ENCODE assay signal across 28 cellular contexts in genomic region chrX:69021095-69021494, GRCh38.
DNase-seq lines count a peak whose midpoint lies in the region; ATAC-seq and TF ChIP-seq lines count a peak whose summit lies in the region.
"Had no signal": no experiment of that assay in that cellular context is flagged by ENCODE, and none has a peak within 500 bp of the region (broad histone marks: within the 10 kb centered on the region; RNA-seq: fewer than 3 reads in every experiment).

No MANE protein-coding gene starts in this region.

- peaks cover 2% of the 10 kb centered on the region for H3K4me1 Mint-ChIP-seq in endodermal cell
- H3K4me1 Mint-ChIP-seq: activated CD4-positive, alpha-beta memory T cell treated with anti-CD3 and anti-CD28 coated beads, Interleukin-2, amount 10 ng/mL, durations not matched to agents 7 days and 5 days; activated naive CD4-positive, alpha-beta T cell treated with anti-CD3 and anti-CD28 coated beads, Interleukin-2, amount 50 U/mL, for 24 hours had no signal

- no peak overlapping the region for H3K4me3 Mint-ChIP-seq in endodermal cell
- H3K4me3 Mint-ChIP-seq: activated CD4-positive, alpha-beta memory T cell treated with anti-CD3 and anti-CD28 coated beads, Interleukin-2, amount 10 ng/mL, durations not matched to agents 7 days and 5 days; activated naive CD4-positive, alpha-beta T cell treated with anti-CD3 and anti-CD28 coated beads, Interleukin-2, amount 50 U/mL, for 24 hours; HFFc6; naive thymus-derived CD8-positive, alpha-beta T cell; T-helper 1 cell treated with Interleukin-12 subunit alpha and Interleukin-12 subunit beta and Interleukin-4 antibody, amounts not matched to agents 30 μg/mL and 1 μg/mL, for 36 hours had no signal

- intact Hi-C loops in vagina (cut with DNase I) (no loop called here), upper lobe of right lung (cut with DNase I) (no loop called here)

- H3K36me3 ChIP-seq in endodermal cell (ENCODE audit: control insufficient read depth, insufficient read depth, low read length) = no peaks in the 10 kb centered on the region
- H3K36me3 ChIP-seq in vagina = no peaks in the 10 kb centered on the region
- H3K36me3 ChIP-seq in SJCRH30 = no peaks in the 10 kb centered on the region
- no peaks in the 10 kb centered on the region for H3K36me3 ChIP-seq in upper lobe of right lung
- H3K36me3 ChIP-seq: pancreas, Peyer's patch, SJSA1, stomach, thyroid gland had no signal

- no peaks in the 10 kb centered on the region for H3K4me1 ChIP-seq in endodermal cell (ENCODE audit: control insufficient read depth, insufficient read depth, low read length)
- H3K4me1 ChIP-seq in vagina = peaks cover 5% of the 10 kb centered on the region
- no peaks in the 10 kb centered on the region for H3K4me1 ChIP-seq in SJCRH30
- peaks cover 9% of the 10 kb centered on the region for H3K4me1 ChIP-seq in upper lobe of right lung
- H3K4me1 ChIP-seq: pancreas, Peyer's patch, SJSA1 had no signal

- H3K9me3 ChIP-seq in endodermal cell (ENCODE audit: control insufficient read depth, low read length) (no peaks in the 10 kb centered on the region), vagina (no peaks in the 10 kb centered on the region), SJCRH30 (replicated peaks) (no peaks in the 10 kb centered on the region), upper lobe of right lung (no peaks in the 10 kb centered on the region)
- H3K9me3 ChIP-seq: pancreas, Peyer's patch, SJSA1, thyroid gland had no signal

- TF ChIP-seq POLR2A in vagina (IDR thresholded peaks at IDR 0.05) = no peak

- TF ChIP-seq CTCF in endodermal cell (conservative IDR thresholded peaks at IDR 0.05) = no peak
- no peak for TF ChIP-seq CTCF in vagina (IDR thresholded peaks at IDR 0.05)
- no peak for TF ChIP-seq CTCF in upper lobe of right lung (IDR thresholded peaks at IDR 0.05)

- H3K27me3 Mint-ChIP-seq in endodermal cell (ENCODE audit: insufficient read depth) = no peaks in the 10 kb centered on the region
- H3K27me3 Mint-ChIP-seq: activated CD4-positive, alpha-beta memory T cell treated with anti-CD3 and anti-CD28 coated beads, Interleukin-2, amount 10 ng/mL, durations not matched to agents 7 days and 5 days; activated naive CD4-positive, alpha-beta T cell treated with anti-CD3 and anti-CD28 coated beads, Interleukin-2, amount 50 U/mL, for 24 hours; naive thymus-derived CD8-positive, alpha-beta T cell had no signal

- no peak overlapping the region for H3K9ac ChIP-seq in endodermal cell (ENCODE audit: extremely low read depth, low read length, poor library complexity, severe bottlenecking)

- H3K27ac Mint-ChIP-seq in endodermal cell = no peak overlapping the region
- H3K27ac Mint-ChIP-seq: activated CD4-positive, alpha-beta memory T cell treated with anti-CD3 and anti-CD28 coated beads, Interleukin-2, amount 10 ng/mL, durations not matched to agents 7 days and 5 days; activated naive CD4-positive, alpha-beta T cell treated with anti-CD3 and anti-CD28 coated beads, Interleukin-2, amount 50 U/mL, for 24 hours; activated T-helper 2 cell treated with anti-CD3 and anti-CD28 coated beads, Interferon-gamma antibody, Interleukin-2, Interleukin-4, amounts not matched to agents 10 μg/mL and 5 μg/mL and 100 μg/mL, durations not matched to agents 14 hours and 24 hours and 36 hours; HFFc6; naive thymus-derived CD8-positive, alpha-beta T cell; T-helper 1 cell treated with Interleukin-12 subunit alpha and Interleukin-12 subunit beta and Interleukin-4 antibody, amounts not matched to agents 30 μg/mL and 1 μg/mL, for 36 hours had no signal

- 69% methylated on average over 7 of the region's 7 CpGs; no CpG with 5 or more reads in 1 of the 2 experiments for WGBS in endodermal cell (ENCODE audit: insufficient coverage in 1 of 2, insufficient read length in 1 of 2), 2 experiments

- H3K27ac ChIP-seq in endodermal cell (ENCODE audit: low read depth, low read length) = no peak overlapping the region
- no peak overlapping the region for H3K27ac ChIP-seq in vagina
- no peak overlapping the region for H3K27ac ChIP-seq in SJCRH30
- H3K27ac ChIP-seq in upper lobe of right lung = no peak overlapping the region
- H3K27ac ChIP-seq: pancreas, Peyer's patch, SJSA1, stomach, thyroid gland had no signal

- H3K4me3 ChIP-seq in endodermal cell (ENCODE audit: low read length) (no peak overlapping the region), vagina (no peak overlapping the region), SJCRH30 (no peak overlapping the region), upper lobe of right lung (no peak overlapping the region)
- H3K4me3 ChIP-seq: pancreas, Peyer's patch, SJSA1, smooth muscle cell, stomach, thyroid gland had no signal

- H3K9me3 Mint-ChIP-seq in endodermal cell = peaks cover 32% of the 10 kb centered on the region
- H3K9me3 Mint-ChIP-seq: activated CD4-positive, alpha-beta memory T cell treated with anti-CD3 and anti-CD28 coated beads, Interleukin-2, amount 10 ng/mL, durations not matched to agents 7 days and 5 days; activated naive CD4-positive, alpha-beta T cell treated with anti-CD3 and anti-CD28 coated beads, Interleukin-2, amount 50 U/mL, for 24 hours; activated T-helper 2 cell treated with anti-CD3 and anti-CD28 coated beads, Interferon-gamma antibody, Interleukin-2, Interleukin-4, amounts not matched to agents 10 μg/mL and 5 μg/mL and 100 μg/mL, durations not matched to agents 14 hours and 24 hours and 36 hours; HFFc6; naive thymus-derived CD8-positive, alpha-beta T cell; T-helper 1 cell treated with Interleukin-12 subunit alpha and Interleukin-12 subunit beta and Interleukin-4 antibody, amounts not matched to agents 30 μg/mL and 1 μg/mL, for 36 hours had no signal

- H3K27me3 ChIP-seq in endodermal cell (ENCODE audit: control insufficient read depth, insufficient read depth, low read length, poor library complexity, severe bottlenecking) (no peaks in the 10 kb centered on the region), vagina (no peaks in the 10 kb centered on the region), SJCRH30 (no peaks in the 10 kb centered on the region), upper lobe of right lung (no peaks in the 10 kb centered on the region)
- H3K27me3 ChIP-seq: pancreas, Peyer's patch, SJSA1, thyroid gland had no signal

- H3K36me3 Mint-ChIP-seq in endodermal cell (ENCODE audit: low read depth) = no peaks in the 10 kb centered on the region
- H3K36me3 Mint-ChIP-seq: activated naive CD4-positive, alpha-beta T cell treated with anti-CD3 and anti-CD28 coated beads, Interleukin-2, amount 50 U/mL, for 24 hours; naive thymus-derived CD8-positive, alpha-beta T cell had no signal

- DNase-seq in SIG-M5 treated with dmso at 0.1 percent for 504 hours (lab: John Stamatoyannopoulos, UW; ENCODE audit: unreplicated experiment) (peak; percentile 19), SIG-M5 (lab: John Stamatoyannopoulos, UW) (no peak), NCI-H2107 treated with DMSO at 0.1 percent for 48 hours (lab: John Stamatoyannopoulos, UW; ENCODE audit: unreplicated experiment) (peak; percentile 27), endodermal cell (peak; percentile 51), vagina (ENCODE audit: extremely low spot score in 2 of 2) (peak; percentile 70 to 89), A172 (ENCODE audit: low spot score) (no peak), SJCRH30 (no peak), upper lobe of right lung (no peak)
- DNase-seq: activated CD4-positive, alpha-beta memory T cell treated with anti-CD3 and anti-CD28 coated beads, Interleukin-2, amount 10 ng/mL, durations not matched to agents 7 days and 5 days; amygdala; DMS79 treated with DMSO at 0.1 percent for 48 hours; glutamatergic neuron; HFFc6; midbrain; naive thymus-derived CD8-positive, alpha-beta T cell; NCI-H2029 treated with DMSO at 0.1 percent for 48 hours; NCI-H510A treated with DMSO at 0.1 percent for 48 hours; pancreas; Peyer's patch; stimulated activated CD4-positive, alpha-beta T cell treated with anti-CD3 and anti-CD28 coated beads, Interleukin-2, amount 100 ng/mL, for 24 hours; stomach; thyroid gland had no signal

- no peak for ATAC-seq in upper lobe of right lung
- ATAC-seq: activated CD4-positive, CD25-positive, alpha-beta regulatory T cell treated with anti-CD3 and anti-CD28 coated beads, Interleukin-2, amount 50 U/mL, for 24 hours; naive thymus-derived CD8-positive, alpha-beta T cell; pancreas had no signal

Comparison
In these comparisons a context has a peak if more than half of its experiments do, and no peak if none do; other contexts are left out.
1. DNase-seq: peak in SIG-M5 treated with dmso at 0.1 percent for 504 hours (single experiment), NCI-H2107 treated with DMSO at 0.1 percent for 48 hours (single experiment), endodermal cell (single experiment) and vagina (2 of 2); none in SIG-M5 (single experiment), A172 (single experiment), SJCRH30 (0 of 2) and upper lobe of right lung (single experiment).